In the genomic region with DNA sequence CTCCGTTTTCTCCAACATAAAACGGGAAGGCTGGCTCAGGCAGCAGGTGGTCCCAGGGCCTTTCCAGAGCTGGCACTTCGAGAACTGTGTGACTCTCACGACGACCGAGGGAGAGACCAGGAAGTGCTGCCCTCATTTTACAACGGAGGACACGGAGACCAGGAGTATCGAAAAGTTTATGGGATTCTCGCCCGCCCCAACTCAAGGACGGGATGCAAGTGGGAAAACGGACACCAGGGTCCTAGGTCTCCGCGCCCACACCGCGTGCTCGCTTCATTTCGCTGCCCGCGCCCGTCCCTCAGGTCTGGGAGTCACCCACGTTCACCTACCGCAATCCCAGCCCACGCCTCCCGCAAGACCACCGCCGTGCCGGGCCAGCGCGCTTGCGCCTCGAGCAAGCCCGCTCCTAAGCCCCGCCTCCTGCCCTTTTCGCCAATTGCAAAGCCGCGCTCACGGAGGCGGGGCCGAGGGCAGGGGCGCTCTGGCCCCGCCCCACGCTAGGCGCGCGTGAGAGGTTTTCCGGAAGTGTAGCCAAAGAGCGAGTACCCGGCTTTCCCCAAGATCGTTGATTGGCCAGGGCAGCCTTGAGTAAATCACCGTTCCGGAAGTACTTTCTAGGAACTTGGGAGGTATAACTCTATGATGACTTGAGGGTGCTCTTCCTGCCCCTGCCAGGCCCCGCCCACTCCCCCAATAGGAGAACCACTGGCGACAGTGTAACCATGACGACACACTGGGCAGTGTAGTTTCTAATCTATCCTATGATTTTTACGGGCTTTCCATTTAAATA, we compare ENCODE assay signal across 8 cellular contexts.
DNase-seq lines count a peak whose midpoint lies in the region; ATAC-seq lines count a peak whose summit lies in the region.

A gene (minus strand): TSS at position 392 of the 790 bp plus-strand sequence. CDS start 5,362 bp downstream, outside the sequence.

- ATAC-seq in GM19043 (IDR thresholded peaks at IDR 0.05; ENCODE audit: low read depth, unreplicated experiment) (peak; percentile 98), HG03354 (IDR thresholded peaks at IDR 0.05; ENCODE audit: poor library complexity, severe bottlenecking, unreplicated experiment) (peak; percentile 97)
- peak; percentile 98 for ATAC-seq in activated CD4-positive, CD25-positive, alpha-beta regulatory T cell treated with anti-CD3 and anti-CD28 coated beads, Interleukin-2, amount 50 U/mL, for 24 hours

- DNase-seq in AG20443 (ENCODE audit: low spot score), result peak; percentile 99
- DNase-seq in NCI-H446 (lab: John Stamatoyannopoulos, UW), result peak; percentile 99 to 100
- peak; percentile 67 to 93 for DNase-seq in cerebellar nuclear complex (lab: John Stamatoyannopoulos, UW)
- DNase-seq in islet precursor cell, result peak; percentile 99
- peak; percentile 96 for DNase-seq in stimulated activated CD4-positive, alpha-beta T cell treated with anti-CD3 and anti-CD28 coated beads, Interleukin-12 subunit alpha, Interleukin-12 subunit beta, amount 100 ng/mL, for 4 hours

Comparison
In these comparisons a context has a peak if more than half of its experiments do, and no peak if none do; other contexts are left out.
1. Peak in every context shown above with its lines: DNase-seq and ATAC-seq.